Comparison of ENCODE assay signal across 8 cellular contexts in the genomic region with DNA sequence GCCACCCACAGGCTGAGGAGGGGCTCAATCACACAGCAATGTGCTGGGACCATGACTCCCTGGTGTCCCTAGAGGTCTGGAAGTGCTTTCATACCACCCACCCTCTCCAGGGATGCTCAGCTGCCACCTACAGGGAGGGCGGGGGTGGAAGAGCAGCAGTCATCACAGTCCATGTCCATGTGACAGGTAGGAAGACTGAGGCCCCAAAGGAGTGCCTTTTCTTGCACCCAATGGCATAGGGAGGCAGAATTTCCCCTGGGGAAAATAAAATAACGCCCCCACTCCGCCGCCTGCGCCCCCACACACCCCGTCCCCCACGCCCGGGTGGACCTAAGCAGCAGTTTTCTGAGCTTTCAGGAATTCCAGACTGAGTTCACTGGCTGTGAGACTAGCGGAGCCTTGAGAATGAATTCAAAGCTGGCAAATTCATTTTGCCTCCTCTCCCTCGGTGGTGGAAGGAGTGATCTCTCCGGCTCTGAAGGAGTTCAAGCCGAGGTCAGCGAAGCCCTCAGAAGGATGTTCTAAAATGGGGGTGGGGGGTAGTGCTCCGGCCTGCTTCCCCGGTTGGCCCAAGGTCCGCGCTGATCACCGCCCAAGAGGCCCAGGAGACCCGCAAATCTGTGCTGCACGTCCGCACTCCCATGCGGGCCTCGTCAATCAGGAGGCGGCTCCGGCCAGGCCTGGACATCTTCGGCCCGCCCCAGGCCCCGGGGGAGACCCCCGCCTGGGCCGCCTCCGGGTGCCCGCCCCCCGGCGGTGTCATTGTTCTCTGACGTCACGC. TPM values are rescaled to one million over a fixed set of nuclear protein-coding genes. Genes with fewer than 3 reads are reported as not detected.
A peak's percentile ranks its signal among the peaks of the same experiment; 100 is the strongest.
DNase-seq lines count a peak whose midpoint lies in the region; ATAC-seq, FAIRE-seq and TF ChIP-seq lines count a peak whose summit lies in the region.

No MANE protein-coding gene starts in this region.

- H3K9me3 Mint-ChIP-seq in natural killer cell: no peaks in the 10 kb centered on the region

- H3K4me3 Mint-ChIP-seq in natural killer cell: peak overlapping the region; percentile 80

- ATAC-seq in natural killer cell (no peak), HG02973 (IDR thresholded peaks at IDR 0.05; ENCODE audit: unreplicated experiment) (no peak)

- no peaks in the 10 kb centered on the region for H3K9me2 ChIP-seq in SU-DHL-6 (replicated peaks; ENCODE audit: insufficient read depth, low read length)

- peaks cover 8 to 59% of the 10 kb centered on the region in 2 donors for H3K4me1 Mint-ChIP-seq in natural killer cell

- intact Hi-C loops in natural killer cell (cut with micrococcal nuclease): loop anchor here (1.0 to 5.0 kb wide), 2 partner anchors 81 to 93 kb away; no protein-coding TSS in a partner anchor

- H3K9me3 ChIP-seq in SU-DHL-6 (ENCODE audit: insufficient read depth, low read length): no peaks in the 10 kb centered on the region

- no peak for TF ChIP-seq CTCF in SU-DHL-6 (IDR thresholded peaks at IDR 0.05; ENCODE audit: insufficient read depth, low read length, poor library complexity, severe bottlenecking)
- TF ChIP-seq CTCF in epithelial cell of esophagus (IDR thresholded peaks at IDR 0.05; ENCODE audit: insufficient read depth, low read depth, low read length, missing control alignments): peak; percentile 28
- no peak for TF ChIP-seq CTCF in natural killer cell (IDR thresholded peaks at IDR 0.05)

- peak overlapping the region; percentile 78 for H3K4me2 ChIP-seq in SU-DHL-6 (ENCODE audit: low read depth, low read length, poor library complexity, severe bottlenecking)

- H3K36me3 ChIP-seq in SU-DHL-6 (ENCODE audit: low read length): no peaks in the 10 kb centered on the region

- H3F3A ChIP-seq in SU-DHL-6 (ENCODE audit: insufficient read depth): no peaks in the 10 kb centered on the region

- H3K9ac ChIP-seq in SU-DHL-6 (ENCODE audit: low read length): peak overlapping the region; percentile 38; the same call in 1 of the 2 replicates

- no peaks in the 10 kb centered on the region for H3K27me3 ChIP-seq in SU-DHL-6 (ENCODE audit: low read length)

- no peak for FAIRE-seq in HTR-8/SVneo (lab: Jason Lieb, UNC)

- DNase-seq in COR-L47 (lab: John Stamatoyannopoulos, UW) (peak; percentile 7), HCEC 1CT (peak; percentile 30), epithelial cell of esophagus (ENCODE audit: low read depth) (peak; percentile 46), natural killer cell (no peak), HTR-8/SVneo (ENCODE audit: insufficient read length, low spot score) (no peak)
- DNase-seq in NK-92 treated with Interleukin-12 subunit alpha and Interleukin-12 subunit beta, amount 100 ng/mL, for 24 hours (lab: John Stamatoyannopoulos, UW): no peak

- no peaks in the 10 kb centered on the region for H3K27me3 Mint-ChIP-seq in natural killer cell (ENCODE audit: low read depth in 2 of 2)

- H3K4me3 ChIP-seq in SU-DHL-6 (ENCODE audit: insufficient read depth, low read length, poor library complexity, severe bottlenecking) (peak overlapping the region; percentile 53), epithelial cell of esophagus (ENCODE audit: low read length) (peak overlapping the region; percentile 56)

- H3K36me3 Mint-ChIP-seq in natural killer cell: no peaks in the 10 kb centered on the region

- H2AFZ ChIP-seq in SU-DHL-6 (ENCODE audit: low read depth, low read length, severe bottlenecking): no peak overlapping the region

- H3K79me2 ChIP-seq in SU-DHL-6 (ENCODE audit: insufficient read depth, low read length): no peaks in the 10 kb centered on the region

- peak overlapping the region in 1 of 2 donors; percentile 92 for H3K27ac Mint-ChIP-seq in natural killer cell

- no peaks in the 10 kb centered on the region for H4K20me1 ChIP-seq in SU-DHL-6 (ENCODE audit: low read depth, low read length)

- no peak overlapping the region for H3K27ac ChIP-seq in SU-DHL-6 (ENCODE audit: low read depth, low read length)

RNA-seq across cellular contexts. Expression of a gene that starts 2.1 kb away (rescaled TPM):
- total RNA-seq in natural killer cell: 10 to 100 TPM; 36.5 to 51.5 (median 37.9) TPM

Comparison
In these comparisons a context has a peak if more than half of its experiments do, and no peak if none do; other contexts are left out.
1. DNase-seq: peak in COR-L47 (single experiment), HCEC 1CT (single experiment) and epithelial cell of esophagus (single experiment); none in natural killer cell (single experiment), HTR-8/SVneo (single experiment) and NK-92 treated with Interleukin-12 subunit alpha and Interleukin-12 subunit beta, amount 100 ng/mL, for 24 hours (single experiment).